In the genomic region with DNA sequence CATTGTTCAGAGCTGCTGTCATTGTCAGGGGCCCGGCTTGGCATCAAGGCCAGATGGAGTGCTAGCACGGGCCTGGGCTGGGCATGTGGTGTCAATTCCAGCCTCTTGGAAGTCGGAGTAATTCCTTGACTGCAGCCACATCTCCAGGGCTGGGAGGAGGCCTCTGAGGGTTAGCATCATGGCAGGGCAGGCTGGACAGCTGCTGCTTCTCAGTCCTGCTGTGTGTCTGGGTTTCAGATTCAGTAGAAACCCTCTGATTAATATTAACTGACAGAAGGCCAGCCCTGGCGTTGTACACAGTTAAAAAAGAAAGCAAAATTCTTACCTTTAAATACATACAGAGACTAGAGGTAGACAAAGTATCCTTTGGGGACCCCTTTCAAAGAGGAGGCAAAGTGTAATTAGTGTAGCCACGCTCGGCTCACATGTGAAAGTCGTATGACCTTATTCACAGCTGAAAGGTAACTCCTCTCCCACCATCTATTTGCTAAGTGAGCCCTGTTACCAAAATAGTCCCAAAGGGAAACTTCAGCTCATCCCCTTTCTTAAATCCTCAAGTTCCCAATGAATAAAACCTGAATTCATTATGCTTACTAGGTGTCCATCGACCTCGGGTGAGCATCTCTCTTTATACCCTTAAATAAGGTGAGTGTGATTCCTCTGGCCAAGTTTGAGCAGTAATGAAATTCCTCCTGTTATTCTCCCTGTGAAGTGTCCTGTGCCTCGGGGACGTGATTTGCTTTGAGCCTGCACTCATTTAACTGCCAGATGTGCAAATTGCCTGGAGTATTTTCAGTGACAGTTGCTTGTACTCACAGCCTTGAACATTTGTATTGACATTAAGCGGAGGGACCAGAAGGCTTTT, we compare ENCODE assay signal across 8 cellular contexts.
DNase-seq lines count a peak whose midpoint lies in the region; ATAC-seq and TF ChIP-seq lines count a peak whose summit lies in the region.
"Had no signal": no experiment of that assay in that cellular context is flagged by ENCODE, and none has a peak within 500 bp of the region (broad histone marks: within the 10 kb centered on the region; RNA-seq: fewer than 3 reads in every experiment).

No MANE protein-coding gene starts in this region.

- H3K79me2 ChIP-seq in GM23248 (ENCODE audit: insufficient read depth) (no peaks in the 10 kb centered on the region), neural progenitor cell (ENCODE audit: low read depth) (no peaks in the 10 kb centered on the region)

- H3K9ac ChIP-seq in GM23248 (no peak overlapping the region), neural progenitor cell (no peak overlapping the region)

- H3K4me3 Mint-ChIP-seq in neural progenitor cell (no peak overlapping the region), endothelial cell (ENCODE audit: unreplicated experiment) (no peak overlapping the region)
- H3K4me3 Mint-ChIP-seq in activated T-helper 17 cell treated with anti-CD3 and anti-CD28 coated beads, Interleukin-2, amount 50 U/mL, for 72 hours, result no peak overlapping the region

- H3K27me3 Mint-ChIP-seq in neural progenitor cell (ENCODE audit: insufficient read depth, low read depth) (peaks cover 8% of the 10 kb centered on the region), endothelial cell (ENCODE audit: unreplicated experiment) (peaks cover 4% of the 10 kb centered on the region)
- H3K27me3 Mint-ChIP-seq in activated T-helper 17 cell treated with anti-CD3 and anti-CD28 coated beads, Interleukin-2, amount 50 U/mL, for 72 hours, result no peaks in the 10 kb centered on the region

- H3K4me3 ChIP-seq in GM23248 (no peak overlapping the region), neural progenitor cell (no peak overlapping the region)

- 57 to 62% methylated on average over 12 of the region's 12 CpGs for WGBS in GM23248 (ENCODE audit: low coverage in 1 of 2, low lambda C conversion rate in 2 of 2, missing lambda C conversion rate in 2 of 2), 2 experiments

- peak overlapping the region; percentile 50 for H3K4me2 ChIP-seq in GM23248 (ENCODE audit: unreplicated experiment)
- H3K4me2 ChIP-seq in neural progenitor cell, result no peak overlapping the region

- H3K27ac ChIP-seq in GM23248 (peak overlapping the region; percentile 23; the same call in 1 of the 2 replicates), neural progenitor cell (no peak overlapping the region)
- H3K27ac ChIP-seq: VCaP had no signal

- H3K9me3 Mint-ChIP-seq in neural progenitor cell (no peaks in the 10 kb centered on the region), endothelial cell (ENCODE audit: unreplicated experiment) (no peaks in the 10 kb centered on the region)
- no peaks in the 10 kb centered on the region for H3K9me3 Mint-ChIP-seq in activated T-helper 17 cell treated with anti-CD3 and anti-CD28 coated beads, Interleukin-2, amount 50 U/mL, for 72 hours

- H3K4me1 Mint-ChIP-seq in neural progenitor cell (peaks cover 19% of the 10 kb centered on the region), endothelial cell (ENCODE audit: unreplicated experiment) (no peaks in the 10 kb centered on the region)
- H3K4me1 Mint-ChIP-seq in activated T-helper 17 cell treated with anti-CD3 and anti-CD28 coated beads, Interleukin-2, amount 50 U/mL, for 72 hours, result peaks cover 2% of the 10 kb centered on the region

- H3F3A ChIP-seq in GM23248 (ENCODE audit: insufficient read depth), result peaks cover 38% of the 10 kb centered on the region
- H3F3A ChIP-seq in neural progenitor cell (ENCODE audit: low read depth), result no peaks in the 10 kb centered on the region

- H3K9me3 ChIP-seq in GM23248 (ENCODE audit: low read depth), result no peaks in the 10 kb centered on the region
- no peaks in the 10 kb centered on the region for H3K9me3 ChIP-seq in neural progenitor cell (ENCODE audit: low read depth)

- H3K36me3 ChIP-seq in GM23248 (ENCODE audit: low read depth), result no peaks in the 10 kb centered on the region
- no peaks in the 10 kb centered on the region for H3K36me3 ChIP-seq in neural progenitor cell

- TF ChIP-seq CTCF in neural progenitor cell (IDR thresholded peaks at IDR 0.05) (no peak), endothelial cell (IDR thresholded peaks at IDR 0.05; ENCODE audit: unreplicated experiment) (no peak)

- ATAC-seq in GM19025 (IDR thresholded peaks at IDR 0.05; ENCODE audit: low read depth, unreplicated experiment) (peak; percentile 93), HG03520 (IDR thresholded peaks at IDR 0.05; ENCODE audit: unreplicated experiment) (peak; percentile 77)
- no peak for ATAC-seq in activated T-helper 17 cell treated with anti-CD3 and anti-CD28 coated beads, Interleukin-2, amount 50 U/mL, for 72 hours (replicated peaks)

- H3K27me3 ChIP-seq in GM23248 (replicated peaks; ENCODE audit: insufficient read depth) (no peaks in the 10 kb centered on the region), neural progenitor cell (no peaks in the 10 kb centered on the region)

- no peaks in the 10 kb centered on the region for H3K36me3 Mint-ChIP-seq in neural progenitor cell
- H3K36me3 Mint-ChIP-seq in activated T-helper 17 cell treated with anti-CD3 and anti-CD28 coated beads, Interleukin-2, amount 50 U/mL, for 72 hours (ENCODE audit: low read depth), result peaks cover 99% of the 10 kb centered on the region
- H3K36me3 Mint-ChIP-seq in endothelial cell (ENCODE audit: low read depth, unreplicated experiment), result no peaks in the 10 kb centered on the region

- H4K20me1 ChIP-seq in GM23248 (ENCODE audit: insufficient read depth) (no peaks in the 10 kb centered on the region), neural progenitor cell (ENCODE audit: low read depth) (no peaks in the 10 kb centered on the region)

- peak; percentile 44 for DNase-seq in GM23248
- DNase-seq in neural progenitor cell (ENCODE audit: low spot score), result no peak
- DNase-seq in ACHN, result no peak
- DNase-seq in endothelial cell (ENCODE audit: low spot score), result no peak

- H3K4me1 ChIP-seq in GM23248 (ENCODE audit: insufficient read depth) (peaks cover 25% of the 10 kb centered on the region), neural progenitor cell (no peaks in the 10 kb centered on the region)

- in situ Hi-C loops in GM23248 (cut with MboI) (no loop called here), ACHN (cut with HindIII; ENCODE audit: low pct_ligation_motif_present, low pct_unique_long_range_greater_than_20kb, low sequenced_read_pairs) (no loop called here)

- peak overlapping the region; percentile 50 for H2AFZ ChIP-seq in GM23248
- H2AFZ ChIP-seq in neural progenitor cell (replicated peaks), result no peak overlapping the region

- H3K27ac Mint-ChIP-seq in neural progenitor cell (peak overlapping the region; percentile 69), endothelial cell (ENCODE audit: unreplicated experiment) (no peak overlapping the region)
- H3K27ac Mint-ChIP-seq in activated T-helper 17 cell treated with anti-CD3 and anti-CD28 coated beads, Interleukin-2, amount 50 U/mL, for 72 hours, result no peak overlapping the region

- no peaks in the 10 kb centered on the region; the same call in 1 of the 2 replicates for H3K9me2 ChIP-seq in GM23248 (ENCODE audit: insufficient read depth)
